In genomic region chr20:21767200-21767738, GRCh38 we compare ENCODE assay signal across 13 cellular contexts.
DNase-seq lines count a peak whose midpoint lies in the region; TF ChIP-seq lines count a peak whose summit lies in the region.
"Had no signal": no experiment of that assay in that cellular context is flagged by ENCODE, and none has a peak within 500 bp of the region (broad histone marks: within the 10 kb centered on the region; RNA-seq: fewer than 3 reads in every experiment).

No MANE protein-coding gene starts in this region.

- H3K27ac ChIP-seq in MM.1S (ENCODE audit: low read length): no peak overlapping the region
- H3K27ac ChIP-seq in ectodermal cell (ENCODE audit: insufficient read depth, low read depth, low read length, poor library complexity, severe bottlenecking): no peak overlapping the region
- H3K27ac ChIP-seq in testis: no peak overlapping the region
- H3K27ac ChIP-seq: HL-60 had no signal

- intact Hi-C loops in testis (cut with DNase I; ENCODE audit: low total_unique reads): no loop called here

- no peak overlapping the region for H3K4me3 ChIP-seq in MM.1S (ENCODE audit: low read length)
- peak overlapping the region; percentile 18 for H3K4me3 ChIP-seq in ectodermal cell (ENCODE audit: insufficient read depth, low read depth, low read length)
- peak overlapping the region in 1 of 2 donors; percentile 26 for H3K4me3 ChIP-seq in testis

- H3K27me3 ChIP-seq in MM.1S (replicated peaks; ENCODE audit: insufficient read depth, low read length) (no peaks in the 10 kb centered on the region), ectodermal cell (ENCODE audit: control insufficient read depth, insufficient read depth, low read length, poor library complexity, severe bottlenecking) (peaks cover 18% of the 10 kb centered on the region), testis (no peaks in the 10 kb centered on the region)
- H3K27me3 ChIP-seq: BE2C had no signal

- peak overlapping the region; percentile 53 for H3K4me3 Mint-ChIP-seq in mesothelial cell of epicardium
- H3K4me3 Mint-ChIP-seq: CD4-positive, alpha-beta T cell had no signal

- H3K4me1 ChIP-seq in MM.1S (ENCODE audit: low read length) (no peaks in the 10 kb centered on the region), ectodermal cell (ENCODE audit: control insufficient read depth, insufficient read depth, low read length) (no peaks in the 10 kb centered on the region), testis (no peaks in the 10 kb centered on the region)
- H3K4me1 ChIP-seq: BE2C had no signal

- no peak for DNase-seq in MM.1S
- DNase-seq in mesothelial cell of epicardium (ENCODE audit: low spot score in 2 of 2, unreplicated experiment in 2 of 2): no peak
- DNase-seq in testis: peak; percentile 15
- DNase-seq in NCI-H2081 (lab: John Stamatoyannopoulos, UW): no peak
- no peak for DNase-seq in GM10248 (ENCODE audit: extremely low spot score)
- DNase-seq in epidermal melanocyte (ENCODE audit: insufficient read length, low spot score): no peak
- DNase-seq: BE2C; Calu3; CD4-positive, alpha-beta T cell; NCI-H1417 treated with DMSO at 0.1 percent for 48 hours; NCI-H510A treated with DMSO at 0.1 percent for 48 hours had no signal

- H3K9me3 ChIP-seq in MM.1S (replicated peaks; ENCODE audit: insufficient read depth, low read length) (no peaks in the 10 kb centered on the region), ectodermal cell (ENCODE audit: control insufficient read depth, low read length) (no peaks in the 10 kb centered on the region), testis (no peaks in the 10 kb centered on the region)
- H3K9me3 ChIP-seq: BE2C had no signal

- TF ChIP-seq CTCF in MM.1S (IDR thresholded peaks at IDR 0.05; ENCODE audit: low read length): no peak
- no peak for TF ChIP-seq CTCF in mesothelial cell of epicardium (IDR thresholded peaks at IDR 0.05; ENCODE audit: unreplicated experiment)
- TF ChIP-seq CTCF in testis (IDR thresholded peaks at IDR 0.05): no peak
- no peak for TF ChIP-seq CTCF in GM10248 (IDR thresholded peaks at IDR 0.05; ENCODE audit: control extremely low read depth, extremely low read depth, low read depth, missing control alignments)

- no peak overlapping the region for H3K27ac Mint-ChIP-seq in mesothelial cell of epicardium
- H3K27ac Mint-ChIP-seq: CD4-positive, alpha-beta T cell had no signal

- no peaks in the 10 kb centered on the region for H3F3A ChIP-seq in MM.1S (ENCODE audit: insufficient read depth, low read length)

- H4K20me1 ChIP-seq in MM.1S (ENCODE audit: insufficient read depth, low read length): no peaks in the 10 kb centered on the region

- no peak for TF ChIP-seq POLR2A in testis (IDR thresholded peaks at IDR 0.05)

- H3K36me3 ChIP-seq in MM.1S (replicated peaks; ENCODE audit: insufficient read depth, low read length) (no peaks in the 10 kb centered on the region), ectodermal cell (ENCODE audit: control insufficient read depth, insufficient read depth, low read length) (no peaks in the 10 kb centered on the region), testis (ENCODE audit: low read depth, missing control alignments) (no peaks in the 10 kb centered on the region)
- H3K36me3 ChIP-seq: BE2C had no signal

- no peaks in the 10 kb centered on the region for H3K79me2 ChIP-seq in MM.1S (ENCODE audit: low read length)

- POLR2A ChIA-PET in GM10248 (lab: Yijun Ruan, JAX): no interaction called here

- H3K4me2 ChIP-seq in MM.1S (ENCODE audit: low read depth, low read length): peak overlapping the region; percentile 24; the same call in 1 of the 2 replicates

- no peaks in the 10 kb centered on the region for H3K36me3 Mint-ChIP-seq in mesothelial cell of epicardium

- H3K27me3 Mint-ChIP-seq in mesothelial cell of epicardium (ENCODE audit: low read depth): peaks cover 18% of the 10 kb centered on the region

- no peaks in the 10 kb centered on the region for H3K9me3 Mint-ChIP-seq in mesothelial cell of epicardium

- H2AFZ ChIP-seq in MM.1S (ENCODE audit: low read length): no peak overlapping the region

- CTCF ChIA-PET in GM10248 (lab: Yijun Ruan, JAX): interaction anchor here (1.0 to 2.2 kb wide), 4 partner anchors 9 to 48 kb away, joined by 3 to 6 read pairs (median 4); no protein-coding TSS in a partner anchor

- WGBS in ectodermal cell, 2 experiments: 88 to 89% methylated on average over 10 of the region's 10 CpGs
- 58 to 60% methylated on average over 10 of the region's 10 CpGs for WGBS in testis, 2 donors

- no peak overlapping the region for H3K9ac ChIP-seq in MM.1S (ENCODE audit: low read length)

- peaks cover 13% of the 10 kb centered on the region for H3K4me1 Mint-ChIP-seq in mesothelial cell of epicardium

- no peaks in the 10 kb centered on the region for H3K9me2 ChIP-seq in MM.1S (replicated peaks; ENCODE audit: insufficient read depth, low read length)
